Comparison of ENCODE assay signal across 8 cellular contexts in genomic region chr19:44512326-44513298, GRCh38. TPM values are rescaled to one million over a fixed set of nuclear protein-coding genes. Genes with fewer than 3 reads are reported as not detected.
DNase-seq lines count a peak whose midpoint lies in the region; ATAC-seq and TF ChIP-seq lines count a peak whose summit lies in the region.

No MANE protein-coding gene starts in this region.

- peaks cover 0 to 11% of the 10 kb centered on the region in 2 donors for H3K9me3 ChIP-seq in left lung

- H3K27ac Mint-ChIP-seq in WTC11 = no peak overlapping the region

- H3K4me1 ChIP-seq in left lung = no peaks in the 10 kb centered on the region

- POLR2A ChIA-PET in WTC11 (lab: Charles Lee) = no interaction called here

- H3K4me3 Mint-ChIP-seq in activated T-cell treated with anti-CD3 and anti-CD28 coated beads, Interleukin-2, amount 50 U/mL, for 4 hours = no peak overlapping the region
- no peak overlapping the region for H3K4me3 Mint-ChIP-seq in WTC11

- CTCF ChIA-PET in WTC11 (lab: Charles Lee) = interaction anchor here (0.6 to 1.1 kb wide), 4 partner anchors 15 to 773 kb away, joined by 3 read pairs; no protein-coding TSS in a partner anchor

- intact Hi-C loops in left lung (cut with DNase I) = no loop called here

- DNase-seq in activated T-cell treated with anti-CD3 and anti-CD28 coated beads for 48 hours (ENCODE audit: low read depth) (peak; percentile 10), LoVo (ENCODE audit: low spot score) (peak; percentile 9), WTC11 (ENCODE audit: low spot score) (peak; percentile 82), left lung (no peak), coronary artery (ENCODE audit: low spot score) (no peak), NCI-H510A treated with DMSO at 0.1 percent for 48 hours (lab: John Stamatoyannopoulos, UW) (no peak)
- no peak for DNase-seq in activated T-cell treated with anti-CD3 and anti-CD28 coated beads, Interleukin-2, amount 50 U/mL, for 4 hours

- no peaks in the 10 kb centered on the region for H3K4me1 Mint-ChIP-seq in activated T-cell treated with anti-CD3 and anti-CD28 coated beads, Interleukin-2, amount 50 U/mL, for 4 hours (ENCODE audit: low read depth)
- H3K4me1 Mint-ChIP-seq in WTC11 = no peaks in the 10 kb centered on the region

- H3K4me3 ChIP-seq in left lung = no peak overlapping the region
- no peak overlapping the region for H3K4me3 ChIP-seq in coronary artery

- H3K36me3 ChIP-seq in left lung = no peaks in the 10 kb centered on the region

- H3K27me3 ChIP-seq in left lung = peaks cover 0 to 26% of the 10 kb centered on the region in 2 donors

- H3K27me3 Mint-ChIP-seq in activated T-cell treated with anti-CD3 and anti-CD28 coated beads, Interleukin-2, amount 50 U/mL, for 4 hours (ENCODE audit: low read depth) = peaks cover 29% of the 10 kb centered on the region
- H3K27me3 Mint-ChIP-seq in WTC11 (ENCODE audit: low read depth) = peaks cover 54% of the 10 kb centered on the region

- TF ChIP-seq CTCF in WTC11 (IDR thresholded peaks at IDR 0.05) (peak; percentile 82), left lung (IDR thresholded peaks at IDR 0.05) (peak in 1 of 2 donors; percentile 25), coronary artery (IDR thresholded peaks at IDR 0.05) (no peak)

- peaks cover 33% of the 10 kb centered on the region for H3K9me3 Mint-ChIP-seq in activated T-cell treated with anti-CD3 and anti-CD28 coated beads, Interleukin-2, amount 50 U/mL, for 4 hours
- peaks cover 51% of the 10 kb centered on the region for H3K9me3 Mint-ChIP-seq in WTC11

- no peak for ATAC-seq in activated T-cell treated with anti-CD3 and anti-CD28 coated beads, Interleukin-2, amount 50 U/mL, for 4 hours
- peak; percentile 87 for ATAC-seq in WTC11
- peak; percentile 45 for ATAC-seq in left lung
- ATAC-seq in GM18861 (IDR thresholded peaks at IDR 0.05; ENCODE audit: unreplicated experiment) = no peak

- H3K36me3 Mint-ChIP-seq in activated T-cell treated with anti-CD3 and anti-CD28 coated beads, Interleukin-2, amount 50 U/mL, for 4 hours (ENCODE audit: insufficient read depth) = no peaks in the 10 kb centered on the region
- peaks cover 3% of the 10 kb centered on the region; the same call in 1 of the 2 replicates for H3K36me3 Mint-ChIP-seq in WTC11

- H3K27ac ChIP-seq in left lung = no peak overlapping the region
- H3K27ac ChIP-seq in coronary artery = no peak overlapping the region

TF ChIP-seq in WTC11, 78 proteins besides CTCF, POLR2A, EP300 and RAD21 (continues in another document):
- TF ChIP-seq TP53 (CRISPR knock-in tag; IDR thresholded peaks at IDR 0.05) (no peak), FOXP1 (CRISPR knock-in tag; IDR thresholded peaks at IDR 0.05; ENCODE audit: borderline replicate concordance) (peak; percentile 55; the same call in 1 of the 2 replicates), ZNF512 (CRISPR knock-in tag; IDR thresholded peaks at IDR 0.05; ENCODE audit: borderline replicate concordance) (0 out of 2 replicates have a peak, but pooled peaks have one; percentile 46), ATF2 (CRISPR knock-in tag; IDR thresholded peaks at IDR 0.05; ENCODE audit: borderline replicate concordance, low read depth) (no peak), SP1 (CRISPR knock-in tag; conservative IDR thresholded peaks at IDR 0.05) (no peak), JAZF1 (CRISPR knock-in tag; IDR thresholded peaks at IDR 0.05) (no peak), USF1 (CRISPR knock-in tag; IDR thresholded peaks at IDR 0.05) (peak; percentile 50; the same call in 1 of the 2 replicates), FOXK1 (CRISPR knock-in tag; IDR thresholded peaks at IDR 0.05) (0 out of 2 replicates have a peak, but pooled peaks have one; percentile 29), PREB (CRISPR knock-in tag; IDR thresholded peaks at IDR 0.05; ENCODE audit: borderline replicate concordance) (0 out of 2 replicates have a peak, but pooled peaks have one; percentile 50), TEAD4 (CRISPR knock-in tag; IDR thresholded peaks at IDR 0.05) (0 out of 2 replicates have a peak, but pooled peaks have one; percentile 58)
- TF ChIP-seq, protein P1, sequence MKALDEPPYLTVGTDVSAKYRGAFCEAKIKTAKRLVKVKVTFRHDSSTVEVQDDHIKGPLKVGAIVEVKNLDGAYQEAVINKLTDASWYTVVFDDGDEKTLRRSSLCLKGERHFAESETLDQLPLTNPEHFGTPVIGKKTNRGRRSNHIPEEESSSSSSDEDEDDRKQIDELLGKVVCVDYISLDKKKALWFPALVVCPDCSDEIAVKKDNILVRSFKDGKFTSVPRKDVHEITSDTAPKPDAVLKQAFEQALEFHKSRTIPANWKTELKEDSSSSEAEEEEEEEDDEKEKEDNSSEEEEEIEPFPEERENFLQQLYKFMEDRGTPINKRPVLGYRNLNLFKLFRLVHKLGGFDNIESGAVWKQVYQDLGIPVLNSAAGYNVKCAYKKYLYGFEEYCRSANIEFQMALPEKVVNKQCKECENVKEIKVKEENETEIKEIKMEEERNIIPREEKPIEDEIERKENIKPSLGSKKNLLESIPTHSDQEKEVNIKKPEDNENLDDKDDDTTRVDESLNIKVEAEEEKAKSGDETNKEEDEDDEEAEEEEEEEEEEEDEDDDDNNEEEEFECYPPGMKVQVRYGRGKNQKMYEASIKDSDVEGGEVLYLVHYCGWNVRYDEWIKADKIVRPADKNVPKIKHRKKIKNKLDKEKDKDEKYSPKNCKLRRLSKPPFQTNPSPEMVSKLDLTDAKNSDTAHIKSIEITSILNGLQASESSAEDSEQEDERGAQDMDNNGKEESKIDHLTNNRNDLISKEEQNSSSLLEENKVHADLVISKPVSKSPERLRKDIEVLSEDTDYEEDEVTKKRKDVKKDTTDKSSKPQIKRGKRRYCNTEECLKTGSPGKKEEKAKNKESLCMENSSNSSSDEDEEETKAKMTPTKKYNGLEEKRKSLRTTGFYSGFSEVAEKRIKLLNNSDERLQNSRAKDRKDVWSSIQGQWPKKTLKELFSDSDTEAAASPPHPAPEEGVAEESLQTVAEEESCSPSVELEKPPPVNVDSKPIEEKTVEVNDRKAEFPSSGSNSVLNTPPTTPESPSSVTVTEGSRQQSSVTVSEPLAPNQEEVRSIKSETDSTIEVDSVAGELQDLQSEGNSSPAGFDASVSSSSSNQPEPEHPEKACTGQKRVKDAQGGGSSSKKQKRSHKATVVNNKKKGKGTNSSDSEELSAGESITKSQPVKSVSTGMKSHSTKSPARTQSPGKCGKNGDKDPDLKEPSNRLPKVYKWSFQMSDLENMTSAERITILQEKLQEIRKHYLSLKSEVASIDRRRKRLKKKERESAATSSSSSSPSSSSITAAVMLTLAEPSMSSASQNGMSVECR (CRISPR knock-in tag; IDR thresholded peaks at IDR 0.05; ENCODE audit: borderline replicate concordance) = 0 out of 2 replicates have a peak, but pooled peaks have one; percentile 77

RNA-seq across cellular contexts. Expression of gene ZNF180, which starts 12.3 kb away (rescaled TPM):
- 1 to 10 TPM; 6.5 to 9.3 (median 7.4) TPM for total RNA-seq in activated T-cell treated with anti-CD3 and anti-CD28 coated beads, Interleukin-2, amount 50 U/mL, for 4 hours
- total RNA-seq in WTC11 (2021) (7.5 to 9.3 TPM (median 8.9 TPM) in 3 replicates), left lung (1 to 10 TPM; 6.0 to 7.7 TPM)

RNA-seq across cellular contexts. Expression of gene CEACAM20, which starts 16.9 kb away (rescaled TPM):
- not detected for total RNA-seq in activated T-cell treated with anti-CD3 and anti-CD28 coated beads, Interleukin-2, amount 50 U/mL, for 4 hours
- total RNA-seq in WTC11 (2021) (not detected in 3 replicates), left lung (not detected)

Comparison
In these comparisons a context has a peak if more than half of its experiments do, and no peak if none do; other contexts are left out.
1. DNase-seq: peak in activated T-cell treated with anti-CD3 and anti-CD28 coated beads for 48 hours (single experiment), LoVo (single experiment) and WTC11 (single experiment); none in activated T-cell treated with anti-CD3 and anti-CD28 coated beads, Interleukin-2, amount 50 U/mL, for 4 hours (single experiment), left lung (0 of 2), coronary artery (single experiment) and NCI-H510A treated with DMSO at 0.1 percent for 48 hours (single experiment).
2. ATAC-seq: peak in WTC11 (single experiment) and left lung (single experiment); none in activated T-cell treated with anti-CD3 and anti-CD28 coated beads, Interleukin-2, amount 50 U/mL, for 4 hours (0 of 2) and GM18861 (single experiment).